ENCODE assay signal across 33 cellular contexts in the genomic region with DNA sequence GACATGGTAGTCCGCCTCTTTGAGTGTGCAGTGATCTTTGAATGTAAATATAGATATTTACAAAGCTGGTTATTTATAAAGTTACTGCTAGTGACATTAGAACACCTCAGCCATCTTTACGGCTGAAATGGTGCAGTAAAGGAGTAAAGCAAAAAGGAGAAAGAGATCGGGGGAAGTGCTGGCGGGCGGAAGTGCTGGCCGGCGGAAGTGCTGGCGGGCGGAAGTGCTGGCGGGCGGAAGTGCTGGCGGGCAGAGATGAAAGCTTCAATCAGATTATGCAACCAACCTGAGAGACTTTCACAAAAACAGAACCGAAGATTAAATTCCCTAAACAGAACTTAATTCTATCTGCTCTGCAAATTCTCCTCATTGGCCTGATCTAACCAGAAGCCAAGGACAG. TPM values are rescaled to one million over a fixed set of nuclear protein-coding genes. Genes with fewer than 3 reads are reported as not detected.
"Had no signal": no experiment of that assay in that cellular context is flagged by ENCODE, and none has a peak within 500 bp of the region (broad histone marks: within the 10 kb centered on the region; RNA-seq: fewer than 3 reads in every experiment).

No MANE protein-coding gene starts in this region.

- H3K4me1 Mint-ChIP-seq: activated naive CD4-positive, alpha-beta T cell treated with anti-CD3 and anti-CD28 coated beads, Interleukin-2, amount 50 U/mL, for 24 hours; activated naive CD8-positive, alpha-beta T cell treated with anti-CD3 and anti-CD28 coated beads, Interleukin-2, amount 50 U/mL, for 24 hours; naive thymus-derived CD8-positive, alpha-beta T cell; neural crest cell; stimulated activated effector memory CD8-positive, alpha-beta T cell treated with anti-CD3 and anti-CD28 coated beads, Interleukin-12 subunit alpha, Interleukin-12 subunit beta, amount 100 ng/mL, for 72 hours had no signal

- H2AFZ ChIP-seq: parathyroid adenoma had no signal

- DNase-seq: activated CD4-positive, alpha-beta memory T cell treated with anti-CD3 and anti-CD28 coated beads for 36 hours; activated CD4-positive, alpha-beta T cell treated with anti-CD3 and anti-CD28 coated beads for 48 hours; activated CD8-positive, alpha-beta memory T cell treated with anti-CD3 and anti-CD28 coated beads, Interleukin-2, amount 50 U/mL, for 48 hours; activated gamma-delta T cell; activated naive CD8-positive, alpha-beta T cell treated with anti-CD3 and anti-CD28 coated beads, Interleukin-2, amount 50 U/mL, for 24 hours; activated T-cell treated with anti-CD3 and anti-CD28 coated beads, Interleukin-2, amount 50 U/mL, for 24 hours; amygdala; caudate nucleus; cortex of kidney; effector memory CD8-positive, alpha-beta T cell; erythroblast; gastrocnemius medialis; glutamatergic neuron; left lung; lower lobe of right lung; mesenchymal stem cell; naive thymus-derived CD8-positive, alpha-beta T cell; occipital lobe; psoas muscle; sigmoid colon; small intestine; stimulated activated CD4-positive, alpha-beta T cell treated with anti-CD3 and anti-CD28 coated beads, Interleukin-4, amount 100 ng/mL, for 24 hours; trophoblast cell; WERI-Rb-1 had no signal

- H3K27me3 ChIP-seq: gastrocnemius medialis, left lung, sigmoid colon had no signal

- H3K9me3 ChIP-seq: gastrocnemius medialis, left lung, lower lobe of right lung, psoas muscle, sigmoid colon, thoracic aorta had no signal

- H3K4me3 ChIP-seq: gastrocnemius medialis, left lung, lower lobe of right lung, psoas muscle, sigmoid colon, thoracic aorta had no signal

- H3K27ac Mint-ChIP-seq: activated CD4-positive, alpha-beta memory T cell treated with anti-CD3 and anti-CD28 coated beads for 36 hours; activated naive CD4-positive, alpha-beta T cell treated with anti-CD3 and anti-CD28 coated beads, Interleukin-2, amount 50 U/mL, for 24 hours; activated naive CD8-positive, alpha-beta T cell treated with anti-CD3 and anti-CD28 coated beads, Interleukin-2, amount 50 U/mL, for 24 hours; activated T-cell treated with anti-CD3 and anti-CD28 coated beads, Interleukin-2, amount 50 U/mL, for 24 hours; effector memory CD8-positive, alpha-beta T cell; naive thymus-derived CD8-positive, alpha-beta T cell; stimulated activated effector memory CD8-positive, alpha-beta T cell treated with anti-CD3 and anti-CD28 coated beads, Interleukin-12 subunit alpha, Interleukin-12 subunit beta, amount 100 ng/mL, for 72 hours; stimulated activated naive CD8-positive, alpha-beta T cell treated with anti-CD3 and anti-CD28 coated beads, Interleukin-15, Interleukin-2, amounts not matched to agents 100 ng/mL and 50 ng/mL, for 24 hours had no signal

- H3K27ac ChIP-seq: gastrocnemius medialis, left lung, lower lobe of right lung, parathyroid adenoma, psoas muscle, sigmoid colon, thoracic aorta, WERI-Rb-1 had no signal

- ATAC-seq: activated CD4-positive, CD25-positive, alpha-beta regulatory T cell treated with anti-CD3 and anti-CD28 coated beads, Interleukin-2, amount 50 U/mL, for 24 hours; activated naive CD8-positive, alpha-beta T cell treated with anti-CD3 and anti-CD28 coated beads, Interleukin-2, amount 50 U/mL, for 24 hours; effector memory CD8-positive, alpha-beta T cell; gastrocnemius medialis; left lung; lower lobe of right lung; naive thymus-derived CD8-positive, alpha-beta T cell; psoas muscle; stimulated activated effector memory CD8-positive, alpha-beta T cell treated with anti-CD3 and anti-CD28 coated beads, Interleukin-12 subunit alpha, Interleukin-12 subunit beta, amount 100 ng/mL, for 72 hours had no signal

- H3K36me3 Mint-ChIP-seq: activated CD4-positive, alpha-beta memory T cell treated with anti-CD3 and anti-CD28 coated beads for 36 hours; activated naive CD4-positive, alpha-beta T cell treated with anti-CD3 and anti-CD28 coated beads, Interleukin-2, amount 50 U/mL, for 24 hours; naive thymus-derived CD8-positive, alpha-beta T cell; stimulated activated effector memory CD8-positive, alpha-beta T cell treated with anti-CD3 and anti-CD28 coated beads, Interleukin-12 subunit alpha, Interleukin-12 subunit beta, amount 100 ng/mL, for 72 hours had no signal

- H3K4me3 Mint-ChIP-seq: activated CD4-positive, alpha-beta memory T cell treated with anti-CD3 and anti-CD28 coated beads for 36 hours; activated naive CD4-positive, alpha-beta T cell treated with anti-CD3 and anti-CD28 coated beads, Interleukin-2, amount 50 U/mL, for 24 hours; activated naive CD8-positive, alpha-beta T cell treated with anti-CD3 and anti-CD28 coated beads, Interleukin-2, amount 50 U/mL, for 24 hours; activated T-cell treated with anti-CD3 and anti-CD28 coated beads, Interleukin-2, amount 50 U/mL, for 24 hours; effector memory CD8-positive, alpha-beta T cell; naive thymus-derived CD8-positive, alpha-beta T cell; neural crest cell; stimulated activated effector memory CD8-positive, alpha-beta T cell treated with anti-CD3 and anti-CD28 coated beads, Interleukin-12 subunit alpha, Interleukin-12 subunit beta, amount 100 ng/mL, for 72 hours; stimulated activated naive CD8-positive, alpha-beta T cell treated with anti-CD3 and anti-CD28 coated beads, Interleukin-15, Interleukin-2, amounts not matched to agents 100 ng/mL and 50 ng/mL, for 24 hours had no signal

- H3K36me3 ChIP-seq: gastrocnemius medialis, left lung, lower lobe of right lung, sigmoid colon, thoracic aorta, WERI-Rb-1 had no signal

- H3K79me2 ChIP-seq: parathyroid adenoma had no signal

- H3K9ac ChIP-seq: parathyroid adenoma had no signal

- H3K4me1 ChIP-seq: gastrocnemius medialis, left lung, lower lobe of right lung, parathyroid adenoma, psoas muscle, sigmoid colon had no signal

- H3K9me3 Mint-ChIP-seq: activated CD4-positive, alpha-beta memory T cell treated with anti-CD3 and anti-CD28 coated beads for 36 hours; activated naive CD4-positive, alpha-beta T cell treated with anti-CD3 and anti-CD28 coated beads, Interleukin-2, amount 50 U/mL, for 24 hours; activated naive CD8-positive, alpha-beta T cell treated with anti-CD3 and anti-CD28 coated beads, Interleukin-2, amount 50 U/mL, for 24 hours; activated T-cell treated with anti-CD3 and anti-CD28 coated beads, Interleukin-2, amount 50 U/mL, for 24 hours; naive thymus-derived CD8-positive, alpha-beta T cell; stimulated activated naive CD8-positive, alpha-beta T cell treated with anti-CD3 and anti-CD28 coated beads, Interleukin-15, Interleukin-2, amounts not matched to agents 100 ng/mL and 50 ng/mL, for 24 hours had no signal

- H3K27me3 Mint-ChIP-seq: activated CD4-positive, alpha-beta memory T cell treated with anti-CD3 and anti-CD28 coated beads for 36 hours; activated naive CD8-positive, alpha-beta T cell treated with anti-CD3 and anti-CD28 coated beads, Interleukin-2, amount 50 U/mL, for 24 hours; activated T-cell treated with anti-CD3 and anti-CD28 coated beads, Interleukin-2, amount 50 U/mL, for 24 hours; effector memory CD8-positive, alpha-beta T cell; naive thymus-derived CD8-positive, alpha-beta T cell; stimulated activated naive CD8-positive, alpha-beta T cell treated with anti-CD3 and anti-CD28 coated beads, Interleukin-15, Interleukin-2, amounts not matched to agents 100 ng/mL and 50 ng/mL, for 24 hours had no signal

RNA-seq across cellular contexts. Expression of a gene that starts 1.4 kb away (rescaled TPM):
- total RNA-seq: activated CD4-positive, alpha-beta memory T cell treated with anti-CD3 and anti-CD28 coated beads for 36 hours; chondrocyte; gastrocnemius medialis; left lung; lower lobe of right lung; naive thymus-derived CD8-positive, alpha-beta T cell; neural crest cell; occipital lobe; psoas muscle; sigmoid colon; subcutaneous adipose tissue; thoracic aorta had no signal
- polyA plus RNA-seq: naive thymus-derived CD8-positive, alpha-beta T cell; psoas muscle; sigmoid colon; small intestine had no signal

RNA-seq across cellular contexts. Expression of a gene that starts 16.3 kb away (rescaled TPM):
- total RNA-seq: activated CD4-positive, alpha-beta memory T cell treated with anti-CD3 and anti-CD28 coated beads for 36 hours; chondrocyte; gastrocnemius medialis; left lung; lower lobe of right lung; naive thymus-derived CD8-positive, alpha-beta T cell; neural crest cell; occipital lobe; psoas muscle; sigmoid colon; subcutaneous adipose tissue; thoracic aorta had no signal
- polyA plus RNA-seq: naive thymus-derived CD8-positive, alpha-beta T cell; psoas muscle; sigmoid colon; small intestine had no signal
